ENCODE assay signal across 1 cellular context in genomic region chr13:42745655-42746054, GRCh38.
TF ChIP-seq lines count a peak whose summit lies in the region.

No MANE protein-coding gene starts in this region.

TF ChIP-seq in GM23338, 12 proteins besides CTCF, POLR2A, EP300 and RAD21 (continued from another document):
- TF ChIP-seq REST (IDR thresholded peaks at IDR 0.05; ENCODE audit: unreplicated experiment) (no peak), EZH2 (IDR thresholded peaks at IDR 0.05; ENCODE audit: low read depth, unreplicated experiment) (no peak), JUNB (IDR thresholded peaks at IDR 0.05; ENCODE audit: unreplicated experiment) (no peak), ETS1 (IDR thresholded peaks at IDR 0.05) (no peak), ZNF114 (CRISPR knock-in tag; IDR thresholded peaks at IDR 0.05) (no peak), ZNF462 (CRISPR knock-in tag; IDR thresholded peaks at IDR 0.05) (no peak), NANOG (IDR thresholded peaks at IDR 0.05; ENCODE audit: borderline replicate concordance) (no peak)
